ENCODE assay signal across 16 cellular contexts in the genomic region with DNA sequence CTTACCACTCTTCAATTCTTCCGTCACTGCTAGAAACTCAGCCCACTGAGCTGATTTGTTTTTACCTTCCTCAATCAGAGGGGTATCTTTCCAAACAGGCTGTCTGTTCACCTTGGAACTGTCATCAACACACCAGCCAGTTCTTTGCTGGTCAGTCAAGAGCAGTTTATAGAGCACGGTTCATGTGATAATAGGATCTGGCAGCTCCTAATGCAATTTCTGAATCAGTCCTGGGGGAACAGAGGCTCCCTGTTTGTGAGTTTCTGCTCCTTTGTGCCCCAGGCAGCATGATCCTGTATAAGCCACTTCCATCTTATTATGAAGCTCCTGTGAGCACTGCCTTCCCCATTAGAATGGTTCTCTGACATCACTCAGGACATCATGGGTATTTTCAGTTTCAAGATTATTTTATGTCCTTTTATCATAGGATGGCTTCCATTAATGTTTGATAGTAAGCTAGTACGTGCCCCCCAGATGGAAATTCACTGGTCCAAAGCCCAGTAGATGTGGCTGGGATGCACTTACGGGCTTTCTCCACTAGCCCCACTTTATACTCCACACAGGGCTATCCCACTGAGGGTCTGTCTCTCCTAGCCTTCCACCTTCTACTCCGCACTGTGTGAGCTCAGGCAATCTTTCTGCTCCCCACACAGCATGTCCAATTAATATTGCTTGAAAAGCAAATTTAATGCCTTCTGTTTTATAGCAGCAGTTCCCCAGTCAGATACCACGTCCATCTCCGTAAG.
A peak's percentile ranks its signal among the peaks of the same experiment; 100 is the strongest.
DNase-seq lines count a peak whose midpoint lies in the region; ATAC-seq, FAIRE-seq and TF ChIP-seq lines count a peak whose summit lies in the region.
"Had no signal": no experiment of that assay in that cellular context is flagged by ENCODE, and none has a peak within 500 bp of the region (broad histone marks: within the 10 kb centered on the region; RNA-seq: fewer than 3 reads in every experiment).

No MANE protein-coding gene starts in this region.

- H3K4me3 ChIP-seq in A549 = no peak overlapping the region
- no peak overlapping the region for H3K4me3 ChIP-seq in upper lobe of right lung
- H3K4me3 ChIP-seq: MG63 had no signal

- H3K36me3 Mint-ChIP-seq in activated CD4-positive, alpha-beta T cell treated with anti-CD3 and anti-CD28 coated beads for 36 hours (ENCODE audit: low read depth) = no peaks in the 10 kb centered on the region
- no peaks in the 10 kb centered on the region for H3K36me3 Mint-ChIP-seq in activated CD8-positive, alpha-beta T cell treated with anti-CD3 and anti-CD28 coated beads for 36 hours (ENCODE audit: low read depth)

- H3K9me3 Mint-ChIP-seq in activated CD4-positive, alpha-beta T cell treated with anti-CD3 and anti-CD28 coated beads for 36 hours (ENCODE audit: low read depth) = peaks cover 7% of the 10 kb centered on the region
- H3K9me3 Mint-ChIP-seq in activated CD8-positive, alpha-beta T cell treated with anti-CD3 and anti-CD28 coated beads for 36 hours = no peaks in the 10 kb centered on the region

- no peaks in the 10 kb centered on the region for H3K9me3 ChIP-seq in A549
- no peaks in the 10 kb centered on the region for H3K9me3 ChIP-seq in upper lobe of right lung

- intact Hi-C loops in activated CD4-positive, alpha-beta T cell treated with anti-CD3 and anti-CD28 coated beads for 36 hours (cut with DNase I, micrococcal nuclease) = loop anchor here (5.0 to 10.0 kb wide), 4 partner anchors 175 to 1948 kb away; a partner anchor contains a TSS
- intact Hi-C loops in activated CD8-positive, alpha-beta T cell treated with anti-CD3 and anti-CD28 coated beads for 36 hours (cut with micrococcal nuclease) = no loop called here
- intact Hi-C loops in upper lobe of right lung (cut with DNase I) = no loop called here

- no peak for TF ChIP-seq CTCF in A549 (IDR thresholded peaks at IDR 0.05)
- TF ChIP-seq CTCF in activated CD8-positive, alpha-beta T cell treated with anti-CD3 and anti-CD28 coated beads for 36 hours (IDR thresholded peaks at IDR 0.05) = no peak
- no peak for TF ChIP-seq CTCF in GM13977 (IDR thresholded peaks at IDR 0.05; ENCODE audit: extremely low read depth, insufficient read depth, missing control alignments)
- TF ChIP-seq CTCF in upper lobe of right lung (IDR thresholded peaks at IDR 0.05) = no peak

- no peaks in the 10 kb centered on the region for H3K4me1 ChIP-seq in A549
- H3K4me1 ChIP-seq in upper lobe of right lung = no peaks in the 10 kb centered on the region

- 50% methylated on average over 7 of the region's 7 CpGs for WGBS in A549 (ENCODE audit: missing lambda C conversion rate)

- POLR2A ChIA-PET in activated CD4-positive, alpha-beta T cell treated with anti-CD3 and anti-CD28 coated beads for 36 hours (lab: Charles Lee) = no interaction called here
- POLR2A ChIA-PET in A549 (lab: Yijun Ruan, JAX) = no interaction called here
- POLR2A ChIA-PET in activated CD8-positive, alpha-beta T cell treated with anti-CD3 and anti-CD28 coated beads for 36 hours (lab: Charles Lee) = interaction anchor here (0.6 to 1.3 kb wide), 5 partner anchors 11 to 173 kb away, joined by 3 to 5 read pairs (median 3); no protein-coding TSS in a partner anchor

- no peak for ATAC-seq in activated CD4-positive, alpha-beta T cell treated with anti-CD3 and anti-CD28 coated beads for 36 hours
- ATAC-seq in A549 = peak; percentile 47 to 59; a peak in 3 of 6 replicates
- ATAC-seq in activated CD8-positive, alpha-beta T cell treated with anti-CD3 and anti-CD28 coated beads for 36 hours = peak; percentile 11
- ATAC-seq in upper lobe of right lung = no peak
- ATAC-seq in HG03565 (IDR thresholded peaks at IDR 0.05; ENCODE audit: unreplicated experiment) = no peak
- ATAC-seq: Panc1 had no signal

- no peak for TF ChIP-seq POLR2A in A549 (IDR thresholded peaks at IDR 0.05; ENCODE audit: low read length)

- TF ChIP-seq RAD21 in A549 (conservative IDR thresholded peaks at IDR 0.05 in 1 of 2, IDR thresholded peaks at IDR 0.05 in 1 of 2) = no peak

- DNase-seq in activated CD4-positive, alpha-beta T cell treated with anti-CD3 and anti-CD28 coated beads for 36 hours = no peak
- no peak for DNase-seq in activated CD4-positive, alpha-beta T cell treated with anti-CD3 and anti-CD28 coated beads, Interleukin-2, amount 50 U/mL, for 4 hours
- no peak for DNase-seq in A549 (ENCODE audit: low read depth in 1 of 2, low spot score in 1 of 2)
- no peak for DNase-seq in activated CD8-positive, alpha-beta T cell treated with anti-CD3 and anti-CD28 coated beads for 36 hours
- DNase-seq in foreskin melanocyte = peak; percentile 48
- DNase-seq in GM13977 (ENCODE audit: low spot score) = no peak
- DNase-seq in upper lobe of right lung = no peak
- DNase-seq: DMS53, MG63, NCI-H1105 treated with DMSO at 0.1 percent for 48 hours, NCI-H187, NCI-H748 treated with DMSO at 0.1 percent for 48 hours had no signal

- no peak for FAIRE-seq in A549 (lab: Jason Lieb, UNC)
- FAIRE-seq: H54 had no signal

- CTCF ChIA-PET in activated CD4-positive, alpha-beta T cell treated with anti-CD3 and anti-CD28 coated beads for 36 hours (lab: Charles Lee) = interaction anchor here (0.7 to 2.3 kb wide), 3 partner anchors 11 to 47 kb away, joined by 3 to 7 read pairs (median 3); no protein-coding TSS in a partner anchor
- CTCF ChIA-PET in A549 (lab: Yijun Ruan, JAX) = no interaction called here
- CTCF ChIA-PET in activated CD8-positive, alpha-beta T cell treated with anti-CD3 and anti-CD28 coated beads for 36 hours (lab: Charles Lee) = interaction anchor here (1.9 kb wide), 1 partner anchor 22 kb away, joined by 4 read pairs; no protein-coding TSS in a partner anchor

- no peak for TF ChIP-seq EP300 in A549 (IDR thresholded peaks at IDR 0.05)

- no peaks in the 10 kb centered on the region for H3K27me3 ChIP-seq in upper lobe of right lung
- H3K27me3 ChIP-seq: MG63 had no signal

- H3K4me3 Mint-ChIP-seq in activated CD4-positive, alpha-beta T cell treated with anti-CD3 and anti-CD28 coated beads for 36 hours = no peak overlapping the region
- no peak overlapping the region for H3K4me3 Mint-ChIP-seq in activated CD8-positive, alpha-beta T cell treated with anti-CD3 and anti-CD28 coated beads for 36 hours

- no peak overlapping the region for H3K27ac ChIP-seq in A549
- no peak overlapping the region for H3K27ac ChIP-seq in upper lobe of right lung
- H3K27ac ChIP-seq: KMS-11 had no signal

- no peaks in the 10 kb centered on the region for H3K36me3 ChIP-seq in upper lobe of right lung
- H3K36me3 ChIP-seq: MG63 had no signal

- H3K4me2 ChIP-seq in A549 = no peak overlapping the region
- H3K4me2 ChIP-seq: KMS-11 had no signal

- H3K4me1 Mint-ChIP-seq in activated CD4-positive, alpha-beta T cell treated with anti-CD3 and anti-CD28 coated beads for 36 hours = peaks cover 27% of the 10 kb centered on the region
- peaks cover 39% of the 10 kb centered on the region for H3K4me1 Mint-ChIP-seq in activated CD8-positive, alpha-beta T cell treated with anti-CD3 and anti-CD28 coated beads for 36 hours (ENCODE audit: low read depth)

- peak overlapping the region; percentile 34 for H3K27ac Mint-ChIP-seq in activated CD4-positive, alpha-beta T cell treated with anti-CD3 and anti-CD28 coated beads for 36 hours
- H3K27ac Mint-ChIP-seq in activated CD8-positive, alpha-beta T cell treated with anti-CD3 and anti-CD28 coated beads for 36 hours = peak overlapping the region; percentile 88

- in situ Hi-C loops in GM13977 (cut with MboI; ENCODE audit: low pct_unique_long_range_greater_than_20kb, low sequenced_read_pairs, unreplicated experiment) = no loop called here

- H3K27me3 Mint-ChIP-seq in activated CD4-positive, alpha-beta T cell treated with anti-CD3 and anti-CD28 coated beads for 36 hours = peaks cover 18% of the 10 kb centered on the region
- peaks cover 2% of the 10 kb centered on the region for H3K27me3 Mint-ChIP-seq in activated CD8-positive, alpha-beta T cell treated with anti-CD3 and anti-CD28 coated beads for 36 hours

TF ChIP-seq in A549, 52 proteins besides CTCF, POLR2A, EP300 and RAD21:
- no peak for TF ChIP-seq RARB (CRISPR knock-in tag; IDR thresholded peaks at IDR 0.05)
- no peak for TF ChIP-seq POLR2AphosphoS2 (conservative IDR thresholded peaks at IDR 0.05; ENCODE audit: low read length)
- TF ChIP-seq, protein P1, sequence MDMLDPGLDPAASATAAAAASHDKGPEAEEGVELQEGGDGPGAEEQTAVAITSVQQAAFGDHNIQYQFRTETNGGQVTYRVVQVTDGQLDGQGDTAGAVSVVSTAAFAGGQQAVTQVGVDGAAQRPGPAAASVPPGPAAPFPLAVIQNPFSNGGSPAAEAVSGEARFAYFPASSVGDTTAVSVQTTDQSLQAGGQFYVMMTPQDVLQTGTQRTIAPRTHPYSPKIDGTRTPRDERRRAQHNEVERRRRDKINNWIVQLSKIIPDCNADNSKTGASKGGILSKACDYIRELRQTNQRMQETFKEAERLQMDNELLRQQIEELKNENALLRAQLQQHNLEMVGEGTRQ (IDR thresholded peaks at IDR 0.05) = no peak
- no peak for TF ChIP-seq ESRRA (IDR thresholded peaks at IDR 0.05; ENCODE audit: borderline replicate concordance, low read length)
- TF ChIP-seq PHF8 (IDR thresholded peaks at IDR 0.05; ENCODE audit: borderline replicate concordance, low read depth) = no peak
- TF ChIP-seq SMC3 (IDR thresholded peaks at IDR 0.05) = no peak

Comparison
In these comparisons a context has a peak if more than half of its experiments do, and no peak if none do; other contexts are left out.
1. ATAC-seq: peak in A549 (2 of 2) and activated CD8-positive, alpha-beta T cell treated with anti-CD3 and anti-CD28 coated beads for 36 hours (single experiment); none in activated CD4-positive, alpha-beta T cell treated with anti-CD3 and anti-CD28 coated beads for 36 hours (single experiment), upper lobe of right lung (single experiment) and HG03565 (single experiment).
2. intact Hi-C loops: an anchor here in activated CD4-positive, alpha-beta T cell treated with anti-CD3 and anti-CD28 coated beads for 36 hours (5.0 to 10.0 kb wide); none called in activated CD8-positive, alpha-beta T cell treated with anti-CD3 and anti-CD28 coated beads for 36 hours and upper lobe of right lung.